In the genomic region with DNA sequence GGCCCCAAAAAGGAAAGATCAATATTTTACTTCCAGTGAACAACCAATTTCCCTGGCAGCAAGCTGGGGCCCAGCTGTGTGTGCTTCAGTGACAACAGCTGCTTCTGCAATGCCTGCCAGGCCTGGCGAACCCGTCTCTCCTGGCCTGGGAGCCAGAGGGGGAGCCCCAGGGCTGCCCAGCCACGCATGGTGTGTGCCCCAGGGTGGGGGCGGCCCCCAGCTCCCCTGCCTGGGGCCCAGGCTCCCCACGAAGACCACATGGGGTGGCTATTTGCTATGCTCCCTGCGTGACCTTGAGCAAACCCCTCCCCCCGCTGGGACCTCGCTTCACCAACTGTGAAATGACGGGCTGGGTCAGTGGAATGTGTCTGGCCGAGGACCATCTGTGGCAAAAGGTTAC, we compare ENCODE assay signal across 10 cellular contexts. TPM values are rescaled to one million over a fixed set of nuclear protein-coding genes. Genes with fewer than 3 reads are reported as not detected.
DNase-seq lines count a peak whose midpoint lies in the region; ATAC-seq and TF ChIP-seq lines count a peak whose summit lies in the region.
"Had no signal": no experiment of that assay in that cellular context is flagged by ENCODE, and none has a peak within 500 bp of the region (broad histone marks: within the 10 kb centered on the region; RNA-seq: fewer than 3 reads in every experiment).

No MANE protein-coding gene starts in this region.

- DNase-seq in NCI-H345 (lab: John Stamatoyannopoulos, UW) = peak; percentile 24
- no peak for DNase-seq in NCI-H345 treated with DMSO at 0.1 percent for 48 hours (lab: John Stamatoyannopoulos, UW; ENCODE audit: unreplicated experiment)
- no peak for DNase-seq in lower lobe of right lung
- no peak for DNase-seq in stimulated activated CD4-positive, alpha-beta T cell treated with anti-CD3 and anti-CD28 coated beads, Interleukin-12 subunit alpha, Interleukin-12 subunit beta, amount 100 ng/mL, for 4 hours
- DNase-seq: DMS79 treated with DMSO at 0.1 percent for 48 hours; effector memory CD8-positive, alpha-beta T cell had no signal

- peak; percentile 26 to 30 for ATAC-seq in lower lobe of right lung
- no peak for ATAC-seq in GM18861 (IDR thresholded peaks at IDR 0.05; ENCODE audit: unreplicated experiment)
- ATAC-seq in GM19397 (IDR thresholded peaks at IDR 0.05; ENCODE audit: unreplicated experiment) = no peak
- ATAC-seq: effector memory CD8-positive, alpha-beta T cell had no signal

- H3K27me3 ChIP-seq in lower lobe of right lung (ENCODE audit: low read depth) = peaks cover 20% of the 10 kb centered on the region

- H3K4me3 ChIP-seq in lower lobe of right lung = no peak overlapping the region

- H3K27ac ChIP-seq in cingulate gyrus (ENCODE audit: low read depth, low read length) (peak overlapping the region; percentile 41), lower lobe of right lung (no peak overlapping the region), temporal lobe (ENCODE audit: low read depth, low read length) (peak overlapping the region; percentile 70)

- no peak for TF ChIP-seq CTCF in lower lobe of right lung (IDR thresholded peaks at IDR 0.05)

- H3K9me3 ChIP-seq in lower lobe of right lung = no peaks in the 10 kb centered on the region

- H3K36me3 ChIP-seq in lower lobe of right lung = no peaks in the 10 kb centered on the region

- intact Hi-C loops in lower lobe of right lung (cut with DNase I) = no loop called here

- H3K4me1 ChIP-seq in lower lobe of right lung = no peaks in the 10 kb centered on the region

RNA-seq across cellular contexts. Expression of a gene that starts 34.2 kb away (rescaled TPM):
- 15.7 TPM for total RNA-seq in lower lobe of right lung
- 56.5 TPM for total RNA-seq in temporal lobe

Comparison
In these comparisons a context has a peak if more than half of its experiments do, and no peak if none do; other contexts are left out.
1. ATAC-seq: peak in lower lobe of right lung (2 of 2); none in GM18861 (single experiment) and GM19397 (single experiment).